Comparison of ENCODE assay signal across 7 cellular contexts in the genomic region with DNA sequence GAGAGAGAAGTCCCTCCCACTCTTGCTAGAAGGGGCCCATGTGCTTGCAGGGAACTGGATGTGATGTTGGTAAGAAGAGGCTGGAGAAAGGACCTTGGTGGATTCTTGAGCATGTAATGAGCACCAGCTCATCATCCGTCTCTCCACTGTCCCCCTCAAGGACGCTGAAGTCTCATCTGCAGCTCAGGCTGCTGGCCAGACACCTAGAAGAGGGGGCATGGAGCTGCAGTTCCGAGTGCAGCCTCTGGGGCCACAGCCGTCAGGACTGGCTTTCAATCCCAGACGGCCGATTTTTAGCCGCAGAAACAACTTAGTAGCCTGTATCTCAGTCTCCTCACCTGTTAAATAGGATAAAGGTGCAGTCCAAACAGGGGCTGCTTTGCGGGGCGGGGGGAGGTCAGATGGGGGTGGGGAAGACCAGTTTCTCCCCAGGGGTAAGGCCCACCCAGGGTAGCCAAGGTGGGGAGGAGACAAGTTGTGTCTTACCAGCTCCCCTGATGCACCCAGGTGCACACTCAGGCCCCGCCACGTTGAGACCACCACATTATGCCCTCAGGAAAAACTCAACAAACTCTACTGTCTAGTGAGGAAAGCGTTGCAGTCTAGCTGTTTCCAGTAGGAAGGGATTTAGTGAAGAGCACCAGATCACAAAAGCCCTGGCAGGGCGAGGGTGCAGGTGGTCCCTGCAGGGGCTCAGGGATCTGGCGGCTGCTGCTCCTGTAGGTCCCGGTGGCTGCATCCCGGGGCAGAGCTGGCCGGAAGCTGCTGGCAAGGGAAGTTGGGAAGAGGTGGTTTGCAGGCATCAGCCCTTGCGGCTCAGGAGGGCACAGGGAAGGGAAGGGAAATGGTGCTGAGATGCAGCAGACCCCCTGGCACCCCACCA. TPM values are rescaled to one million over a fixed set of nuclear protein-coding genes. Genes with fewer than 3 reads are reported as not detected.
DNase-seq lines count a peak whose midpoint lies in the region; ATAC-seq and TF ChIP-seq lines count a peak whose summit lies in the region.

No MANE protein-coding gene starts in this region.

- no peaks in the 10 kb centered on the region for H3K36me3 ChIP-seq in upper lobe of left lung

- WGBS in upper lobe of left lung, 2 donors: 42 to 54% methylated on average over 10 to 17 of the region's 18 CpGs

- peaks cover 16 to 33% (median 29%) of the 10 kb centered on the region in 4 donors for H3K4me1 ChIP-seq in upper lobe of left lung

- DNase-seq in ELR (ENCODE audit: low read depth): peak; percentile 72
- DNase-seq in dermis microvascular lymphatic vessel endothelial cell (ENCODE audit: low read depth in 2 of 2): peak; percentile 17 to 54
- peak; percentile 37 for DNase-seq in mucosa of gallbladder (ENCODE audit: low spot score)
- DNase-seq in upper lobe of left lung: peak in 1 of 2 donors; percentile 66
- no peak for DNase-seq in NCI-H2081 (lab: John Stamatoyannopoulos, UW)

- H3K27me3 ChIP-seq in upper lobe of left lung: no peaks in the 10 kb centered on the region

- peak overlapping the region in 3 of 4 donors; percentile 36 to 79 (median 42) for H3K27ac ChIP-seq in upper lobe of left lung

- peak; percentile 50 to 69 for ATAC-seq in activated CD4-positive, CD25-positive, alpha-beta regulatory T cell treated with anti-CD3 and anti-CD28 coated beads, Interleukin-2, amount 50 U/mL, for 24 hours
- peak; percentile 54 to 65 for ATAC-seq in upper lobe of left lung (ENCODE audit: low FRiP score in 2 of 2)

- peak overlapping the region in 1 of 4 donors; percentile 20 for H3K4me3 ChIP-seq in upper lobe of left lung

- TF ChIP-seq EP300 in upper lobe of left lung (IDR thresholded peaks at IDR 0.05): no peak

- TF ChIP-seq CTCF in LNCAP (IDR thresholded peaks at IDR 0.05): peak; percentile 33; the same call in 1 of the 2 replicates
- TF ChIP-seq CTCF in upper lobe of left lung (IDR thresholded peaks at IDR 0.05): peak; percentile 63 to 81 (median 76)

- no peaks in the 10 kb centered on the region for H3K9me3 ChIP-seq in upper lobe of left lung

- TF ChIP-seq POLR2A in upper lobe of left lung (IDR thresholded peaks at IDR 0.05): no peak

RNA-seq across cellular contexts. Expression of gene LDLRAP1, which starts 29.5 kb away (rescaled TPM):
- total RNA-seq in dermis microvascular lymphatic vessel endothelial cell: 16.2 and 16.6 TPM in 2 replicates
- 22.8 TPM for total RNA-seq in mucosa of gallbladder
- 10 to 100 TPM; 16.7 to 36.1 (median 30.5) TPM for total RNA-seq in upper lobe of left lung

RNA-seq across cellular contexts. Expression of gene MAN1C1, which starts 43.6 kb away (rescaled TPM):
- total RNA-seq in dermis microvascular lymphatic vessel endothelial cell: 0.26 and 0.89 TPM in 2 replicates
- total RNA-seq in mucosa of gallbladder: 18.4 TPM
- 10 to 100 TPM in 4 of 6 donors, 1 to 10 TPM in 2; 5.3 to 32.5 (median 16.2) TPM for total RNA-seq in upper lobe of left lung

Comparison
In these comparisons a context has a peak if more than half of its experiments do, and no peak if none do; other contexts are left out.
1. DNase-seq: peak in ELR (single experiment), dermis microvascular lymphatic vessel endothelial cell (2 of 2) and mucosa of gallbladder (single experiment); none in NCI-H2081 (0 of 2).